ENCODE assay signal across 1 cellular context in the genomic region with DNA sequence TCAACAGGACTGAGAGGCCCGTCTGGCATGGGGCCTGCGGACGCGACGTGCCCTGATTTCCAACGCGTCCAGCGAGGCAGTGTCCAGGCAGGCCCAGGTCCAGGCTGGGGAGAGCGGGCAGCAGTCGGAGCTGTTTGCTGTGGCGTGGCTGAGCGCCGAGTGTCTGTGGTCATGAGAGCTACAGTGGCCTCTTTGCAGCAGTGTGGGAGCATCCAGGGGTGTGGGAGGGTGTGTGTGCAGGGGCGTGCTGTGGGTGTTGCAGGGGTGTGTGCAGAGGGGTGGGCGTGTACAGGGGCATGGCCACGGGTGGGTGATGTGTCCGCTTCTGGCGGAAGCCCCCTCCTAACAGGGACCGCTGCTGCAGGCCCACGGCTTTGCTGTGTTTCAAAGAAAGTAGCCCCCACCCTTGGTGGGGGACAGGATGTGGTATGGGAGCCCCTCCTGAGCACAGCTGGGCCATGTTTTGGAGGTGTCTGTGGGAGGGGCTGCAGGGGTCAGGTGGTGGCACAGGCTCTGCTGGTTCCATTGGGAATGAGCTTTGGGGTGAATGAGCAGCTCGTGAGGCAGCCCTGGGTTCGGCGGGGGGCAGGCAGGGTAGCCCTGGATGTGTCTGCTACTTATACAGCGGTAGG.
TF ChIP-seq lines count a peak whose summit lies in the region.

No MANE protein-coding gene starts in this region.

TF ChIP-seq in K562, 482 proteins besides CTCF, POLR2A, EP300 and RAD21:
- TF ChIP-seq UBTF (IDR thresholded peaks at IDR 0.05; ENCODE audit: borderline replicate concordance in 1 of 2, low read depth in 2 of 2, low read length in 2 of 2) (0 out of 4 replicates have a peak, but pooled peaks of 1 of the 2 experiments have one; percentile 26), POLR2B (IDR thresholded peaks at IDR 0.05; ENCODE audit: low read depth, partially characterized antibody) (no peak)
